ENCODE assay signal across 21 cellular contexts in the genomic region with DNA sequence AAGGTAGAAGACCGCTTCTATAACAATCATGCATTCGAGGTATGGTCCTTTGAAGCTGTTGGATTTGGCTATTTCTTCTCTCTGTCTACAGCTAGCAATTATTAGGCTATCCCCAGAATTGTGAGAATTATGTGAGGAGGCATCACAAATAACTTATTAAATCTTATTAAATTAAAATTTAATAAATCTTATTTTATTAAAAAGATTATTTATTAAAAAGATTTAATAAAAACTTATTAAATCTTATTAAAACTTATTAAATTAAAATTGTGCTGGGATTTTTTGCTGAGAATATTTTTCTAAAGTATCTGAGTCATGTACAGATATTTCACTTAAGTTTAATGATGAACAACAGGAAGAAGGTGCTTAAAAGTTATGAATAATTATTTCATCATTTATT.
"Had no signal": no experiment of that assay in that cellular context is flagged by ENCODE, and none has a peak within 500 bp of the region (broad histone marks: within the 10 kb centered on the region; RNA-seq: fewer than 3 reads in every experiment).

No MANE protein-coding gene starts in this region.

- H3K4me3 Mint-ChIP-seq: IgD-negative memory B cell had no signal

- FAIRE-seq: HTR-8/SVneo, K562 had no signal

- H3K27me3 Mint-ChIP-seq: IgD-negative memory B cell had no signal

- ATAC-seq: K562 had no signal

- H3K27ac Mint-ChIP-seq: IgD-negative memory B cell had no signal

- DNase-seq: Kasumi-1, MM.1S, NCI-H1092 treated with DMSO at 0.1 percent for 48 hours, NCI-H1436, NCI-H187, NCI-H2029, NCI-H2081 treated with DMSO at 0.1 percent for 48 hours, NCI-H2171, NCI-H226, NCI-H446, NCI-H510A, NCI-H524 treated with DMSO at 0.1 percent for 48 hours, NCI-H69, NCI-H774, SHP77, SK-N-SH had no signal

- H3K4me1 Mint-ChIP-seq: IgD-negative memory B cell had no signal

- H3K27ac ChIP-seq: KMS-11, RWPE1 had no signal

- H3K4me3 ChIP-seq: K562 had no signal
